23 cellular contexts compared by ENCODE assay signal in the genomic region with DNA sequence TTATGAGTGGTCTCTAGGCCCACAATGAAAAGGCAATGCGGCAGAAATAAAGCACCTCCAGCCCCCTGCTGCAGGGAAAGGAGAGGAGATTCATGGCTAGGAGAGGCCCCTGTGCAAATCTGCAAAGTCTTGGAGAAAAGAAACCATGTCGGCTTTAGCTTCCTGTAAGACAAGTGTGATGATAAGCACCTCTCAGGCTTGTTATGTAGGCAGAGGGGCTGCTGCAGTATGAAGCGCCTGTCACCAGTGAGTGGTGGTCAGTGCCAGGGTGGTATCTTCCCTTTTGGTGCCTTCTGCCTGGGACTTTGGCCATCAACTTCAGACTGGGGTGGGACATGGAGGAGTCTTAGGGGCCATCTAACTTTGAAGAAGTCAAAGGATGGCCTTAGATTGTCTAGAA. TPM values are rescaled to one million over a fixed set of nuclear protein-coding genes. Genes with fewer than 3 reads are reported as not detected.
A peak's percentile ranks its signal among the peaks of the same experiment; 100 is the strongest.
DNase-seq lines count a peak whose midpoint lies in the region; ATAC-seq and TF ChIP-seq lines count a peak whose summit lies in the region.
"Had no signal": no experiment of that assay in that cellular context is flagged by ENCODE, and none has a peak within 500 bp of the region (broad histone marks: within the 10 kb centered on the region; RNA-seq: fewer than 3 reads in every experiment).

No MANE protein-coding gene starts in this region.

- peaks cover 13% of the 10 kb centered on the region for H3K36me3 Mint-ChIP-seq in activated CD8-positive, alpha-beta T cell treated with anti-CD3 and anti-CD28 coated beads for 36 hours (ENCODE audit: low read depth)
- H3K36me3 Mint-ChIP-seq in effector memory CD8-positive, alpha-beta T cell (ENCODE audit: insufficient read depth) = no peaks in the 10 kb centered on the region
- peaks cover 6 to 7% of the 10 kb centered on the region in 2 donors for H3K36me3 Mint-ChIP-seq in stimulated activated naive B cell treated with anti-CD40 and anti-IgM and Interleukin-4, amounts not matched to agents 10 μg/mL and 1 μg/mL and 100 μg/mL, for 72 hours

- H3K4me3 ChIP-seq in heart right ventricle = no peak overlapping the region
- H3K4me3 ChIP-seq: BLaER1, pancreas had no signal

- POLR2A ChIA-PET in activated CD8-positive, alpha-beta T cell treated with anti-CD3 and anti-CD28 coated beads for 36 hours (lab: Charles Lee) = interaction anchor here (0.6 to 2.2 kb wide), 6 partner anchors 8 to 61 kb away, joined by 3 to 6 read pairs (median 4); no protein-coding TSS in a partner anchor

- CTCF ChIA-PET in activated CD8-positive, alpha-beta T cell treated with anti-CD3 and anti-CD28 coated beads for 36 hours (lab: Charles Lee) = interaction anchor here (1.4 kb wide), 1 partner anchor 57 kb away, joined by 3 read pairs; no protein-coding TSS in a partner anchor

- intact Hi-C loops in activated CD8-positive, alpha-beta T cell treated with anti-CD3 and anti-CD28 coated beads for 36 hours (cut with micrococcal nuclease) = loop anchor here (5.0 kb wide), 3 partner anchors 59 to 126 kb away; partner anchors contain the start of gene ARHGEF3
- intact Hi-C loops in heart right ventricle (cut with DNase I) = no loop called here

- no peak overlapping the region for H3K27ac ChIP-seq in heart right ventricle
- H3K27ac ChIP-seq: BLaER1, pancreas had no signal

- no peaks in the 10 kb centered on the region for H3K36me3 ChIP-seq in heart right ventricle
- H3K36me3 ChIP-seq: BLaER1, pancreas had no signal

- H3K9me3 ChIP-seq in heart right ventricle = no peaks in the 10 kb centered on the region
- H3K9me3 ChIP-seq: BLaER1, pancreas had no signal

- H3K9me3 Mint-ChIP-seq in activated CD8-positive, alpha-beta T cell treated with anti-CD3 and anti-CD28 coated beads for 36 hours = peaks cover 6% of the 10 kb centered on the region
- H3K9me3 Mint-ChIP-seq in effector memory CD8-positive, alpha-beta T cell = peaks cover 0 to 1% of the 10 kb centered on the region in 2 donors
- H3K9me3 Mint-ChIP-seq in stimulated activated naive CD8-positive, alpha-beta T cell treated with anti-CD3 and anti-CD28 coated beads, Interleukin-15, amount 100 ng/mL, for 72 hours = peaks cover 0 to 8% of the 10 kb centered on the region in 2 donors
- H3K9me3 Mint-ChIP-seq in stimulated activated naive B cell treated with anti-CD40 and anti-IgM and Interleukin-4, amounts not matched to agents 10 μg/mL and 1 μg/mL and 100 μg/mL, for 72 hours = peaks cover 6 to 8% of the 10 kb centered on the region in 2 donors

- peaks cover 76% of the 10 kb centered on the region for H3K4me1 Mint-ChIP-seq in activated CD8-positive, alpha-beta T cell treated with anti-CD3 and anti-CD28 coated beads for 36 hours (ENCODE audit: low read depth)
- peaks cover 43 to 60% of the 10 kb centered on the region in 2 donors for H3K4me1 Mint-ChIP-seq in effector memory CD8-positive, alpha-beta T cell (ENCODE audit: low read depth in 2 of 2)
- peaks cover 87% of the 10 kb centered on the region for H3K4me1 Mint-ChIP-seq in stimulated activated naive CD8-positive, alpha-beta T cell treated with anti-CD3 and anti-CD28 coated beads, Interleukin-15, amount 100 ng/mL, for 72 hours
- peaks cover 19 to 22% of the 10 kb centered on the region in 2 donors for H3K4me1 Mint-ChIP-seq in stimulated activated naive B cell treated with anti-CD40 and anti-IgM and Interleukin-4, amounts not matched to agents 10 μg/mL and 1 μg/mL and 100 μg/mL, for 72 hours

- no peaks in the 10 kb centered on the region for H3K27me3 ChIP-seq in heart right ventricle
- H3K27me3 ChIP-seq: BLaER1, pancreas had no signal

- no peak for ATAC-seq in activated CD8-positive, alpha-beta T cell treated with anti-CD3 and anti-CD28 coated beads for 36 hours
- peak; percentile 50 for ATAC-seq in effector memory CD8-positive, alpha-beta T cell (replicated peaks)
- no peak for ATAC-seq in stimulated activated naive CD8-positive, alpha-beta T cell treated with anti-CD3 and anti-CD28 coated beads, Interleukin-15, amount 100 ng/mL, for 72 hours
- ATAC-seq in stimulated activated naive B cell treated with anti-CD40 and anti-IgM and Interleukin-4, amounts not matched to agents 10 μg/mL and 1 μg/mL and 100 μg/mL, for 72 hours (replicated peaks) = no peak
- ATAC-seq in heart right ventricle = no peak
- ATAC-seq: HCT116, pancreas, sciatic nerve had no signal

- peak overlapping the region; percentile 4 for H3K4me3 Mint-ChIP-seq in activated CD8-positive, alpha-beta T cell treated with anti-CD3 and anti-CD28 coated beads for 36 hours
- H3K4me3 Mint-ChIP-seq in effector memory CD8-positive, alpha-beta T cell = peak overlapping the region; percentile 32 to 50
- H3K4me3 Mint-ChIP-seq in stimulated activated naive CD8-positive, alpha-beta T cell treated with anti-CD3 and anti-CD28 coated beads, Interleukin-15, amount 100 ng/mL, for 72 hours = peak overlapping the region; percentile 9 to 65
- no peak overlapping the region for H3K4me3 Mint-ChIP-seq in stimulated activated naive B cell treated with anti-CD40 and anti-IgM and Interleukin-4, amounts not matched to agents 10 μg/mL and 1 μg/mL and 100 μg/mL, for 72 hours

- peak overlapping the region; percentile 75 for H3K27ac Mint-ChIP-seq in activated CD8-positive, alpha-beta T cell treated with anti-CD3 and anti-CD28 coated beads for 36 hours
- H3K27ac Mint-ChIP-seq in effector memory CD8-positive, alpha-beta T cell = peak overlapping the region; percentile 58 to 89
- peak overlapping the region in 1 of 2 donors; percentile 77 for H3K27ac Mint-ChIP-seq in stimulated activated naive CD8-positive, alpha-beta T cell treated with anti-CD3 and anti-CD28 coated beads, Interleukin-15, amount 100 ng/mL, for 72 hours
- H3K27ac Mint-ChIP-seq in stimulated activated naive B cell treated with anti-CD40 and anti-IgM and Interleukin-4, amounts not matched to agents 10 μg/mL and 1 μg/mL and 100 μg/mL, for 72 hours = no peak overlapping the region

- TF ChIP-seq CTCF in activated CD8-positive, alpha-beta T cell treated with anti-CD3 and anti-CD28 coated beads for 36 hours (IDR thresholded peaks at IDR 0.05) = no peak
- TF ChIP-seq CTCF in heart right ventricle (IDR thresholded peaks at IDR 0.05) = no peak

- no peaks in the 10 kb centered on the region for H3K27me3 Mint-ChIP-seq in activated CD8-positive, alpha-beta T cell treated with anti-CD3 and anti-CD28 coated beads for 36 hours
- H3K27me3 Mint-ChIP-seq in effector memory CD8-positive, alpha-beta T cell = no peaks in the 10 kb centered on the region
- no peaks in the 10 kb centered on the region for H3K27me3 Mint-ChIP-seq in stimulated activated naive CD8-positive, alpha-beta T cell treated with anti-CD3 and anti-CD28 coated beads, Interleukin-15, amount 100 ng/mL, for 72 hours
- no peaks in the 10 kb centered on the region for H3K27me3 Mint-ChIP-seq in stimulated activated naive B cell treated with anti-CD40 and anti-IgM and Interleukin-4, amounts not matched to agents 10 μg/mL and 1 μg/mL and 100 μg/mL, for 72 hours

- 77 to 85% methylated on average over 3 of the region's 3 CpGs for WGBS in heart right ventricle, 2 donors

- H3K4me1 ChIP-seq in heart right ventricle = peaks cover 0 to 35% (median 0%) of the 10 kb centered on the region in 9 donors
- H3K4me1 ChIP-seq: BLaER1, pancreas had no signal

- peak; percentile 6 for DNase-seq in activated gamma-delta T cell treated with Interleukin-2 at 50 U/mL for 16 hours
- no peak for DNase-seq in activated gamma-delta T cell (lab: John Stamatoyannopoulos, UW)
- DNase-seq in activated CD8-positive, alpha-beta T cell treated with anti-CD3 and anti-CD28 coated beads for 36 hours = no peak
- peak in 1 of 3 experiments; percentile 11 for DNase-seq in effector memory CD8-positive, alpha-beta T cell
- no peak for DNase-seq in stimulated activated naive CD8-positive, alpha-beta T cell treated with anti-CD3 and anti-CD28 coated beads, Interleukin-15, amount 100 ng/mL, for 72 hours
- DNase-seq in stimulated activated naive B cell treated with anti-CD40 and anti-IgM and Interleukin-4, amounts not matched to agents 10 μg/mL and 1 μg/mL and 100 μg/mL, for 72 hours = no peak
- no peak for DNase-seq in heart right ventricle
- no peak for DNase-seq in NCI-H187 (lab: John Stamatoyannopoulos, UW)
- DNase-seq: ACHN; activated CD4-positive, alpha-beta T cell treated with anti-CD3 and anti-CD28 coated beads for 4 hours; DMS 273 treated with DMSO at 0.1 percent for 48 hours; mesenchymal stem cell; MM.1S; NCI-H1436; NCI-H510A; NK-92 treated with Interleukin-12 subunit alpha and Interleukin-12 subunit beta, amount 100 ng/mL, for 24 hours; pancreas; SHP77 treated with DMSO at 0.1 percent for 48 hours; stimulated activated CD4-positive, alpha-beta T cell treated with anti-CD3 and anti-CD28 coated beads, Interleukin-15, amount 100 ng/mL, for 24 hours; substantia nigra had no signal

RNA-seq across cellular contexts. Expression of gene ARHGEF3, which starts 59.2 kb away (rescaled TPM):
- 10 to 100 TPM; 63.0 to 66.5 TPM for total RNA-seq in activated CD8-positive, alpha-beta T cell treated with anti-CD3 and anti-CD28 coated beads for 36 hours
- total RNA-seq in heart right ventricle = 10 to 100 TPM; 12.8 to 26.1 (median 17.9) TPM
- 1 to 10 TPM; 6.6 to 7.4 TPM for polyA plus RNA-seq in heart right ventricle

Comparison
In these comparisons a context has a peak if more than half of its experiments do, and no peak if none do; other contexts are left out.
1. H3K4me3 Mint-ChIP-seq: peak in activated CD8-positive, alpha-beta T cell treated with anti-CD3 and anti-CD28 coated beads for 36 hours (single experiment), effector memory CD8-positive, alpha-beta T cell (2 of 2) and stimulated activated naive CD8-positive, alpha-beta T cell treated with anti-CD3 and anti-CD28 coated beads, Interleukin-15, amount 100 ng/mL, for 72 hours (2 of 2); none in stimulated activated naive B cell treated with anti-CD40 and anti-IgM and Interleukin-4, amounts not matched to agents 10 μg/mL and 1 μg/mL and 100 μg/mL, for 72 hours (0 of 2).